In the genomic region with DNA sequence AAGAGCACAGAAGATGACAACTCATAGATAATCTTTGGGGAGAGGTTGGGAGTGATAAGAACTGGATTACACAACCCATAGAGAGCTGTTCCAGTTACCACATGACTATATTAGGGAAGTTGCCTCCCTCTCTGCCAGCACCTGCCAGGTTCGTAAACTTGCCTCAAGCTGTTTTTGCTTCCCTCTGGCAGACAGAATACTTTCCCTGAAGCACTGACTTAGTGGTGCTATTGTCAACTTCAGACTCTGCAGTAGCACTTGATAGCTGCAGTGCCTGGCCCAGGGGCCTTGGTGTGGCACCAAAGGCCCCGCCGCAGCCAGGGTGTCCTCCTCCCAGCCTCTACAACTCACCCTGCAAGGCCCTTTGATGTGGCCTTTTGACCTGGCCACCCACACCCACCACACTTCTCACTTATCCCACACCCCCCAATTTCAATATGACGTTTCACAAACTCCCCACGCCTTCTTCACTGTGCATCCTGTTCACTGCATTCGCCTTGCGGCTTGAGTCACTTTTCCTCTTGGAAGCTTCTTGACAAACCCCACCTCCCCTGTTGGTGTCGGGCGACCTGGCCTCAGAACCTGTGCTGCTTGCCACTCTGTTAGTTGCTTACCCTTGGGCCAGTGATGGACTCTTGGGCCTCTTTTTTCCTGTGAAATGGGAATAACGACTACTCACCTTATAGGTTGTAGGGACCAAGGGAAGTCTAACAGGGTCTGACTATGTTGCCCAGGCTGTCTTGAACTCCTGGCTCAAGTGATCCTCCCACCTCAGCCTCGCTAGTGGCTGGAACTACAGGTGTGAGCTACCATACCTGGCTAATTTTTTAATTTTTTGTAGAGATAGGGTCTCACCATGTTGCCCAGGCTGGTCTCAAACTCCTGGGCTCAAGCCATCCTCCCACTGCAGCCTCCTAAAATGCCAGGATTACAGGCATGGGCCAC, we compare ENCODE assay signal across 11 cellular contexts. TPM values are rescaled to one million over a fixed set of nuclear protein-coding genes. Genes with fewer than 3 reads are reported as not detected.
DNase-seq lines count a peak whose midpoint lies in the region; ATAC-seq, FAIRE-seq and TF ChIP-seq lines count a peak whose summit lies in the region.
"Had no signal": no experiment of that assay in that cellular context is flagged by ENCODE, and none has a peak within 500 bp of the region (broad histone marks: within the 10 kb centered on the region; RNA-seq: fewer than 3 reads in every experiment).

No MANE protein-coding gene starts in this region.

- H3K4me1 ChIP-seq in prostate gland (replicated peaks): no peaks in the 10 kb centered on the region

- no peak overlapping the region for H3K27ac ChIP-seq in prostate gland

- ATAC-seq in GM21737 (IDR thresholded peaks at IDR 0.05; ENCODE audit: unreplicated experiment): no peak
- ATAC-seq in stimulated activated memory B cell treated with anti-CD40 and anti-IgM and Interleukin-4, amounts not matched to agents 10 μg/mL and 1 μg/mL and 100 μg/mL, for 72 hours: no peak
- ATAC-seq: activated CD4-positive, CD25-positive, alpha-beta regulatory T cell treated with anti-CD3 and anti-CD28 coated beads, Interleukin-2, amount 50 U/mL, for 24 hours had no signal

- H3K4me3 ChIP-seq in bronchial epithelial cell (ENCODE audit: low read depth, low read length) (no peak overlapping the region), prostate gland (no peak overlapping the region)

- H3K36me3 ChIP-seq in bronchial epithelial cell (ENCODE audit: control insufficient read depth, insufficient read depth, low read length) (no peaks in the 10 kb centered on the region), prostate gland (no peaks in the 10 kb centered on the region)

- no peak overlapping the region for H3K4me3 Mint-ChIP-seq in stimulated activated memory B cell treated with anti-CD40 and anti-IgM and Interleukin-4, amounts not matched to agents 10 μg/mL and 1 μg/mL and 100 μg/mL, for 72 hours

- H3K36me3 Mint-ChIP-seq in stimulated activated memory B cell treated with anti-CD40 and anti-IgM and Interleukin-4, amounts not matched to agents 10 μg/mL and 1 μg/mL and 100 μg/mL, for 72 hours: no peaks in the 10 kb centered on the region

- DNase-seq in NCI-H510A treated with DMSO at 0.1 percent for 48 hours (lab: John Stamatoyannopoulos, UW) (peak; percentile 27), NCI-H510A (lab: John Stamatoyannopoulos, UW) (no peak), NCI-H226 (peak; percentile 83), bronchial epithelial cell (ENCODE audit: low read depth) (peak; percentile 57), prostate gland (ENCODE audit: low spot score) (peak; percentile 54), UCSD-AML1 (lab: John Stamatoyannopoulos, UW; ENCODE audit: unreplicated experiment) (no peak)
- DNase-seq: amniotic stem cell, GF-D8 had no signal

- no peaks in the 10 kb centered on the region for H3K9me3 Mint-ChIP-seq in stimulated activated memory B cell treated with anti-CD40 and anti-IgM and Interleukin-4, amounts not matched to agents 10 μg/mL and 1 μg/mL and 100 μg/mL, for 72 hours

- intact Hi-C loops in prostate gland (cut with DNase I): no loop called here

- no peak for TF ChIP-seq CTCF in bronchial epithelial cell (IDR thresholded peaks at IDR 0.05; ENCODE audit: insufficient read depth, low read length, severe bottlenecking)
- no peak for TF ChIP-seq CTCF in prostate gland (IDR thresholded peaks at IDR 0.05)

- H3K9me3 ChIP-seq in prostate gland: no peaks in the 10 kb centered on the region

- FAIRE-seq in bronchial epithelial cell (lab: Jason Lieb, UNC): no peak

- no peak for TF ChIP-seq POLR2A in prostate gland (IDR thresholded peaks at IDR 0.05)

- H3K27me3 Mint-ChIP-seq in stimulated activated memory B cell treated with anti-CD40 and anti-IgM and Interleukin-4, amounts not matched to agents 10 μg/mL and 1 μg/mL and 100 μg/mL, for 72 hours: peaks cover 30% of the 10 kb centered on the region

- H3K27me3 ChIP-seq in bronchial epithelial cell (ENCODE audit: control insufficient read depth, insufficient read depth, low read length) (peaks cover 8% of the 10 kb centered on the region), prostate gland (replicated peaks; ENCODE audit: insufficient read depth) (no peaks in the 10 kb centered on the region)

- H3K4me1 Mint-ChIP-seq in stimulated activated memory B cell treated with anti-CD40 and anti-IgM and Interleukin-4, amounts not matched to agents 10 μg/mL and 1 μg/mL and 100 μg/mL, for 72 hours: no peaks in the 10 kb centered on the region

- WGBS in prostate gland: 80% methylated on average over 11 of the region's 11 CpGs

- H3K27ac Mint-ChIP-seq in stimulated activated memory B cell treated with anti-CD40 and anti-IgM and Interleukin-4, amounts not matched to agents 10 μg/mL and 1 μg/mL and 100 μg/mL, for 72 hours: no peak overlapping the region

RNA-seq across cellular contexts. Expression of a gene that starts 50.2 kb away (rescaled TPM):
- total RNA-seq in bronchial epithelial cell (0.13 and 0.53 TPM in 2 replicates), prostate gland (10 to 100 TPM; 17.7 to 19.4 TPM)

Comparison
In these comparisons a context has a peak if more than half of its experiments do, and no peak if none do; other contexts are left out.
1. DNase-seq: peak in NCI-H510A treated with DMSO at 0.1 percent for 48 hours (single experiment), NCI-H226 (single experiment), bronchial epithelial cell (single experiment) and prostate gland (single experiment); none in NCI-H510A (single experiment) and UCSD-AML1 (single experiment).
2. RNA of a gene that starts 50.2 kb away (total RNA-seq): 17.7 to 19.4 TPM in prostate gland; 0.13 to 0.53 TPM in bronchial epithelial cell; every median in the first group is over 10 times any median in the second.